Comparison of ENCODE assay signal across 12 cellular contexts in the genomic region with DNA sequence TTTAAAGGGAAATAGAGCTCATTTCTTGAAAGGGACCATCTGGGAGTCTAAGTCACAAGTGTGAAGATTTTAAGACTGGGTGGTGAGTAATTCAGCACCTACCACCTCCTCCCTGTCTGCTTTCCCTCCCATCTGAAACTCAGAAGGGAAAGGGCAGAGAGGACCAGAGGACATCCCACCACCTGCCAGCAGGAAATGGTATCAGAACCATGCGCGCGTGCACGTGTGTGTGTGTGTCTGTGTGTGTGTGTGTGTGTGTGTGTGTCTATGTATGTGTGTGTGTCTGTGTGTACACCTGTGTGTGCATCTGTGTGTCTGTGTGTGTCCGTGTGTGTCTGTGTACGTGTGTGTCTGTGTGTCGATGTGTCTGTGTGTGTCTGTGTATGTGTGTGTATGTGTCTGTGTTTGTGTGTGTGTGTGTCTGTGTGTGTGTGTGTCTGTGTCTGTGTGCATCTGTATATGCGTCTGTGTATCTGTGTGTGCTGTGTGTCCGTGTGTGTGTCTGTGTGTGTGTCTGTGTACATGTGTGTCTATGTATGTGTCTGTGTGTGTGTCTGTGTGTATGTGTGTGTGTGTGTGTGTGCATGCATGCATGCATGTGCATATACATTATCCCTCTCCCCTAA.
DNase-seq lines count a peak whose midpoint lies in the region; ATAC-seq lines count a peak whose summit lies in the region.
"Had no signal": no experiment of that assay in that cellular context is flagged by ENCODE, and none has a peak within 500 bp of the region (broad histone marks: within the 10 kb centered on the region; RNA-seq: fewer than 3 reads in every experiment).

No MANE protein-coding gene starts in this region.

- H3K36me3 Mint-ChIP-seq in activated naive CD4-positive, alpha-beta T cell treated with anti-CD3 and anti-CD28 coated beads, Interleukin-2, amount 10 ng/mL, durations not matched to agents 7 days and 5 days: peaks cover 9% of the 10 kb centered on the region

- ATAC-seq in GM18868 (IDR thresholded peaks at IDR 0.05; ENCODE audit: unreplicated experiment): peak; percentile 48
- peak; percentile 70 for ATAC-seq in HG03432 (IDR thresholded peaks at IDR 0.05; ENCODE audit: unreplicated experiment)
- ATAC-seq: left lobe of liver had no signal

- H3K27me3 Mint-ChIP-seq in activated naive CD4-positive, alpha-beta T cell treated with anti-CD3 and anti-CD28 coated beads, Interleukin-2, amount 10 ng/mL, durations not matched to agents 7 days and 5 days: no peaks in the 10 kb centered on the region

- peak overlapping the region; percentile 79 for H3K27ac Mint-ChIP-seq in activated naive CD4-positive, alpha-beta T cell treated with anti-CD3 and anti-CD28 coated beads, Interleukin-2, amount 10 ng/mL, durations not matched to agents 7 days and 5 days

- H3K9me3 Mint-ChIP-seq in activated naive CD4-positive, alpha-beta T cell treated with anti-CD3 and anti-CD28 coated beads, Interleukin-2, amount 10 ng/mL, durations not matched to agents 7 days and 5 days: no peaks in the 10 kb centered on the region

- peaks cover 76% of the 10 kb centered on the region for H3K4me1 Mint-ChIP-seq in activated naive CD4-positive, alpha-beta T cell treated with anti-CD3 and anti-CD28 coated beads, Interleukin-2, amount 10 ng/mL, durations not matched to agents 7 days and 5 days

- H3K4me3 Mint-ChIP-seq in activated naive CD4-positive, alpha-beta T cell treated with anti-CD3 and anti-CD28 coated beads, Interleukin-2, amount 10 ng/mL, durations not matched to agents 7 days and 5 days: peak overlapping the region; percentile 6

- CTCF ChIA-PET in activated naive CD4-positive, alpha-beta T cell treated with anti-CD3 and anti-CD28 coated beads, Interleukin-2, amount 10 ng/mL, durations not matched to agents 7 days and 5 days (lab: Charles Lee): interaction anchor here (1.0 to 2.2 kb wide), 6 partner anchors 10 to 79 kb away, joined by 3 to 12 read pairs (median 3); a partner anchor contains a TSS

- peak; percentile 61 for DNase-seq in activated naive CD4-positive, alpha-beta T cell treated with anti-CD3 and anti-CD28 coated beads, Interleukin-2, amount 10 ng/mL, durations not matched to agents 7 days and 5 days
- peak; percentile 80 for DNase-seq in stimulated activated CD4-positive, alpha-beta T cell treated with anti-CD3 and anti-CD28 coated beads, Interleukin-15, amount 100 ng/mL, for 24 hours
- DNase-seq in mesenteric fat pad (ENCODE audit: low spot score): no peak
- DNase-seq in NOMO-1 treated with DMSO at 0.1 percent for 48 hours (lab: John Stamatoyannopoulos, UW; ENCODE audit: unreplicated experiment): no peak
- no peak for DNase-seq in EL
- DNase-seq in H4 (ENCODE audit: low spot score): no peak
- DNase-seq: DMS 273 treated with DMSO at 0.1 percent for 48 hours, foreskin fibroblast, NCI-H187 treated with DMSO at 0.1 percent for 48 hours had no signal

Comparison
In these comparisons a context has a peak if more than half of its experiments do, and no peak if none do; other contexts are left out.
1. DNase-seq: peak in activated naive CD4-positive, alpha-beta T cell treated with anti-CD3 and anti-CD28 coated beads, Interleukin-2, amount 10 ng/mL, durations not matched to agents 7 days and 5 days (single experiment) and stimulated activated CD4-positive, alpha-beta T cell treated with anti-CD3 and anti-CD28 coated beads, Interleukin-15, amount 100 ng/mL, for 24 hours (single experiment); none in mesenteric fat pad (single experiment), NOMO-1 treated with DMSO at 0.1 percent for 48 hours (single experiment), EL (single experiment) and H4 (single experiment).